ENCODE assay signal across 12 cellular contexts in the genomic region with DNA sequence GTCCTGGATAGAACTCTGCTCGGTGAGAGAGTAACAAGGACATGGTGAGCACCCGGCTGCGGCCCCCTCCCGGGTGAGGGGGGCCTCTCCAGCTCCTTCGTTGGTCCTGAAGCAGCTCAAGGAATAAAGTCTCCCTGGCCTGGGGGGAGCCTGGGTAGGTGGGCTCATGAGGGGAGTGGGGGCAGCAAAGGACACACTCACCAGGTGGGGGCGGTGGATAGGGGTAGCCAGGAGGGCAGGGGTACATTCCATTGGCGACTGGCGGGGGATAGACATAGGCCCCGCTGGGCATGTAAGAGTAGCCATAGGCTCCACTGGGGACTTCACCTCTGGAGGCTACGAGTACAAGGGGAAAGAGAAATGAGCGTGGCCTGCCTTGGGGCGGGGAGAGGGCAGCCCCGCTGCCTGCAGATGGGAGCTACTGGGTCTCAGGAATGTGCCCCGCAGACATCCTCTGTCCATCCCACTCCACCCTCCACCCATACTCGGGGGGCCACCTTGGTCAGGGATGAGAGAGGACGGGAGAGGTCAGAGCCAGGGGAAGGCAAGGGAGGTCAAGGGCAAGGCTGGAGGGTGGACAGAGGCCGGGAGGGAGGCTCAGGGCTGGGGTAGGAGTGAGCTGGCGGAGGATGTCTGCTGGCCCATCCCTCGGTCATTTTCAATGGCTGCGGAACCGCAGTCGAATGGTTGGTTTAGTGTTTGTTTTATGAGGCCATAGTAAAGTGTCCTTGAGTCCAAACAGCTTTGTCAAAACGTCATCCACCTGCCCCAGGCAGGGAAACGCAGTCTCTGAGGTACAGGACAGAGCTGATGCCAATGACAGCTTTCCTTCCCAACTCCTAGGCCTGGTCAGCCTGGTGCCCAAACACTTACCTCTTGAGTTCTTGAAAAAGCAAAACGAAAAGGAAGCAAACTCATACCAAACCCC. TPM values are rescaled to one million over a fixed set of nuclear protein-coding genes. Genes with fewer than 3 reads are reported as not detected.
DNase-seq lines count a peak whose midpoint lies in the region; ATAC-seq, FAIRE-seq and TF ChIP-seq lines count a peak whose summit lies in the region.
"Had no signal": no experiment of that assay in that cellular context is flagged by ENCODE, and none has a peak within 500 bp of the region (broad histone marks: within the 10 kb centered on the region; RNA-seq: fewer than 3 reads in every experiment).

No MANE protein-coding gene starts in this region.

- no peak for TF ChIP-seq CTCF in activated CD8-positive, alpha-beta T cell treated with anti-CD3 and anti-CD28 coated beads for 36 hours (IDR thresholded peaks at IDR 0.05)
- no peak for TF ChIP-seq CTCF in HepG2 (CRISPR knock-in tag; IDR thresholded peaks at IDR 0.05)

- no peaks in the 10 kb centered on the region for H3K79me2 ChIP-seq in HepG2 (ENCODE audit: insufficient read depth, low read length)

- H3K9me3 Mint-ChIP-seq in activated naive CD4-positive, alpha-beta T cell treated with anti-CD3 and anti-CD28 coated beads for 36 hours, result no peaks in the 10 kb centered on the region
- H3K9me3 Mint-ChIP-seq in activated CD8-positive, alpha-beta T cell treated with anti-CD3 and anti-CD28 coated beads for 36 hours, result no peaks in the 10 kb centered on the region
- H3K9me3 Mint-ChIP-seq: activated T-helper 2 cell treated with anti-CD3 and anti-CD28 coated beads, Interferon-gamma antibody, Interleukin-2, Interleukin-4, amounts not matched to agents 10 μg/mL and 5 μg/mL and 100 μg/mL, durations not matched to agents 14 hours and 24 hours and 36 hours had no signal

- DNase-seq in activated naive CD4-positive, alpha-beta T cell treated with anti-CD3 and anti-CD28 coated beads for 36 hours, result no peak
- DNase-seq in activated naive CD4-positive, alpha-beta T cell treated with Interleukin-2 at 50 U/mL for 16 hours, result no peak
- DNase-seq in activated CD8-positive, alpha-beta T cell treated with anti-CD3 and anti-CD28 coated beads for 36 hours, result no peak
- DNase-seq in HepG2 (ENCODE audit: low spot score) (no peak), HK-2 (ENCODE audit: unreplicated experiment) (no peak), sciatic nerve (ENCODE audit: low spot score) (no peak)

- no peaks in the 10 kb centered on the region for H3K27me3 Mint-ChIP-seq in activated naive CD4-positive, alpha-beta T cell treated with anti-CD3 and anti-CD28 coated beads for 36 hours (ENCODE audit: low read depth)
- H3K27me3 Mint-ChIP-seq in activated CD8-positive, alpha-beta T cell treated with anti-CD3 and anti-CD28 coated beads for 36 hours, result no peaks in the 10 kb centered on the region

- TF ChIP-seq EP300 in HepG2 (IDR thresholded peaks at IDR 0.05; ENCODE audit: low read depth in 2 of 2, low read length in 2 of 2), result no peak
- TF ChIP-seq EP300 in HepG2 (CRISPR knock-in tag; IDR thresholded peaks at IDR 0.05; ENCODE audit: borderline replicate concordance), result no peak

- 75% methylated on average over 24 of the region's 25 CpGs for WGBS in HepG2 (ENCODE audit: low lambda C conversion rate)

- peaks cover 70% of the 10 kb centered on the region for H3K4me1 ChIP-seq in HepG2 (ENCODE audit: insufficient read depth, low read length)

- POLR2A ChIA-PET in activated CD8-positive, alpha-beta T cell treated with anti-CD3 and anti-CD28 coated beads for 36 hours (lab: Charles Lee), result interaction anchor here (0.8 to 2.5 kb wide), 5 partner anchors 21 to 72 kb away, joined by 3 to 7 read pairs (median 5); no protein-coding TSS in a partner anchor
- POLR2A ChIA-PET in HepG2 (lab: Yijun Ruan, JAX), result interaction anchor here (0.7 to 7.7 kb wide), 25 partner anchors 8 to 156 kb away, joined by 3 to 229 read pairs (median 8); a partner anchor contains a TSS

- peak overlapping the region; percentile 36; the same call in 1 of the 2 replicates for H3K9ac ChIP-seq in HepG2 (ENCODE audit: insufficient read depth, low read depth, low read length)

- H3K27ac ChIP-seq in HepG2 (ENCODE audit: extremely low read length, insufficient read depth, low read length), result peak overlapping the region; percentile 69
- peak overlapping the region; percentile 59 for H3K27ac ChIP-seq in temporal lobe (ENCODE audit: low read depth, low read length)

- ATAC-seq in activated CD8-positive, alpha-beta T cell treated with anti-CD3 and anti-CD28 coated beads for 36 hours, result no peak
- no peak for ATAC-seq in HepG2
- ATAC-seq in sciatic nerve, result no peak
- ATAC-seq in HG03045 (IDR thresholded peaks at IDR 0.05; ENCODE audit: unreplicated experiment), result no peak

- no TSS peak for BruUV-seq in HepG2 (replicated peaks; lab: Mats Ljungman, UMichigan)

- peaks cover 9 to 34% of the 10 kb centered on the region in 2 experiments for H3K36me3 ChIP-seq in HepG2 (replicated peaks in 1 of 2; ENCODE audit: control insufficient read depth in 1 of 2, insufficient read depth in 2 of 2, low read length in 2 of 2)

- no peaks in the 10 kb centered on the region for H3K27me3 ChIP-seq in HepG2 (ENCODE audit: control insufficient read depth in 1 of 2, insufficient read depth in 2 of 2, low read length in 2 of 2)
- H3K27me3 ChIP-seq: tibial artery had no signal

- FAIRE-seq in HepG2 (lab: Jason Lieb, UNC), result no peak
- FAIRE-seq: frontal cortex had no signal

- no peaks in the 10 kb centered on the region for H3K9me3 ChIP-seq in HepG2 (ENCODE audit: low read length)
- H3K9me3 ChIP-seq: tibial artery had no signal

- intact Hi-C loops in activated naive CD4-positive, alpha-beta T cell treated with anti-CD3 and anti-CD28 coated beads for 36 hours (cut with micrococcal nuclease), result no loop called here
- intact Hi-C loops in activated CD8-positive, alpha-beta T cell treated with anti-CD3 and anti-CD28 coated beads for 36 hours (cut with micrococcal nuclease), result no loop called here
- intact Hi-C loops in HepG2 (cut with micrococcal nuclease; ENCODE audit: unreplicated experiment), result no loop called here
- intact Hi-C loops in sciatic nerve (cut with DNase I), result no loop called here

- CTCF ChIA-PET in activated naive CD4-positive, alpha-beta T cell treated with anti-CD3 and anti-CD28 coated beads for 36 hours (lab: Charles Lee), result interaction anchor here (0.5 to 4.9 kb wide), 20 partner anchors 7 to 158 kb away, joined by 3 to 32 read pairs (median 5); a partner anchor contains a TSS
- CTCF ChIA-PET in activated CD8-positive, alpha-beta T cell treated with anti-CD3 and anti-CD28 coated beads for 36 hours (lab: Charles Lee), result interaction anchor here (0.6 to 8.5 kb wide), 23 partner anchors 8 to 100 kb away, joined by 3 to 105 read pairs (median 5); a partner anchor contains a TSS
- CTCF ChIA-PET in HepG2 (lab: Yijun Ruan, JAX; ENCODE audit: low intra/inter-chr PET ratio, low total read pairs), result interaction anchor here (1.2 to 1.9 kb wide), 3 partner anchors 18 to 28 kb away, joined by 3 to 6 read pairs (median 4); no protein-coding TSS in a partner anchor

- H3K4me3 ChIP-seq in HepG2 (replicated peaks in 1 of 3; ENCODE audit: insufficient read depth in 1 of 3, low read depth in 2 of 3, low read length in 3 of 3), result peak overlapping the region in 1 of 3 experiments; percentile 22; a peak in 2 of 6 replicates
- H3K4me3 ChIP-seq: tibial artery had no signal

- peak overlapping the region; percentile 41 for H3K4me2 ChIP-seq in HepG2 (ENCODE audit: low read depth, low read length)

- H3K4me1 Mint-ChIP-seq in activated naive CD4-positive, alpha-beta T cell treated with anti-CD3 and anti-CD28 coated beads for 36 hours (ENCODE audit: low read depth), result peaks cover 19% of the 10 kb centered on the region
- H3K4me1 Mint-ChIP-seq in activated CD8-positive, alpha-beta T cell treated with anti-CD3 and anti-CD28 coated beads for 36 hours (ENCODE audit: low read depth), result peaks cover 24% of the 10 kb centered on the region

- no peak for TF ChIP-seq RAD21 in HepG2 (CRISPR knock-in tag; IDR thresholded peaks at IDR 0.05)

- no peak overlapping the region for H2AFZ ChIP-seq in HepG2 (ENCODE audit: low read length)

- no peak for TF ChIP-seq POLR2A in HepG2 (IDR thresholded peaks at IDR 0.05; ENCODE audit: insufficient read depth in 1 of 2, low read depth in 2 of 2, low read length in 2 of 2)

- H4K20me1 ChIP-seq in HepG2 (ENCODE audit: insufficient read depth, low read length), result 0 out of 2 replicates have a peak, but pooled peaks cover 2% of the 10 kb centered on the region

- H3K27ac Mint-ChIP-seq in activated naive CD4-positive, alpha-beta T cell treated with anti-CD3 and anti-CD28 coated beads for 36 hours, result peak overlapping the region; percentile 76
- H3K27ac Mint-ChIP-seq in activated CD8-positive, alpha-beta T cell treated with anti-CD3 and anti-CD28 coated beads for 36 hours, result peak overlapping the region; percentile 55
- H3K27ac Mint-ChIP-seq: activated T-helper 2 cell treated with anti-CD3 and anti-CD28 coated beads, Interferon-gamma antibody, Interleukin-2, Interleukin-4, amounts not matched to agents 10 μg/mL and 5 μg/mL and 100 μg/mL, durations not matched to agents 14 hours and 24 hours and 36 hours had no signal

- H3K36me3 Mint-ChIP-seq in activated naive CD4-positive, alpha-beta T cell treated with anti-CD3 and anti-CD28 coated beads for 36 hours (ENCODE audit: low read depth), result peaks cover 11% of the 10 kb centered on the region
- peaks cover 17% of the 10 kb centered on the region for H3K36me3 Mint-ChIP-seq in activated CD8-positive, alpha-beta T cell treated with anti-CD3 and anti-CD28 coated beads for 36 hours (ENCODE audit: low read depth)

- in situ Hi-C loops in HepG2 (cut with HindIII; ENCODE audit: extremely low pct_ligation_motif_present, low pct_unique_long_range_greater_than_20kb), result no loop called here

- no peak overlapping the region for H3K4me3 Mint-ChIP-seq in activated naive CD4-positive, alpha-beta T cell treated with anti-CD3 and anti-CD28 coated beads for 36 hours
- no peak overlapping the region for H3K4me3 Mint-ChIP-seq in activated CD8-positive, alpha-beta T cell treated with anti-CD3 and anti-CD28 coated beads for 36 hours

RNA-seq across cellular contexts. Expression of a gene that starts 3.7 kb away (rescaled TPM):
- total RNA-seq in activated naive CD4-positive, alpha-beta T cell treated with anti-CD3 and anti-CD28 coated beads for 36 hours, result 10 to 100 TPM; 98.5 to 99.1 TPM
- 100 to 1,000 TPM; 136 to 144 TPM for total RNA-seq in activated CD8-positive, alpha-beta T cell treated with anti-CD3 and anti-CD28 coated beads for 36 hours
- total RNA-seq in HepG2 (2016; rRNA removed; fragmentation: Illumina TruSeq; extraction: Trizol) (27.2 and 42.7 TPM in 2 replicates), temporal lobe (1.2 TPM), sciatic nerve (30.9 TPM)
- total RNA-seq in HepG2 (2016; cell fraction: cytosol; rRNA removed; fragmentation: Illumina TruSeq; extraction: Trizol; ENCODE audit: low read depth), result 14.5 and 15.7 TPM in 2 replicates
- 22.9 and 43.4 TPM in 2 replicates for total RNA-seq in HepG2 (2016; cell fraction: insoluble cytoplasmic fraction; rRNA removed; fragmentation: Illumina TruSeq; extraction: Trizol)
- 23.8 and 27.2 TPM in 2 replicates for total RNA-seq in HepG2 (2016; cell fraction: membrane; rRNA removed; fragmentation: Illumina TruSeq; extraction: Trizol)
- total RNA-seq in HepG2 (2016; cell fraction: nucleus; rRNA removed; fragmentation: Illumina TruSeq; extraction: Trizol), result 38.7 and 48.5 TPM in 2 replicates
- 29.7 and 40.0 TPM in 2 replicates for polyA plus RNA-seq in HepG2 (2011; rRNA removed)
- 7.5 and 12.9 TPM in 2 replicates for polyA plus RNA-seq in HepG2 (2011; cell fraction: cytosol; rRNA removed)
- 244 and 327 TPM in 2 replicates for polyA plus RNA-seq in HepG2 (2011; cell fraction: nucleus; rRNA removed)
- polyA plus RNA-seq in HepG2 (2012), result 21.7 and 27.3 TPM in 2 replicates
- polyA plus RNA-seq in HepG2 (2016; cell fraction: cytosol; fragmentation: Illumina TruSeq; extraction: Trizol; ENCODE audit: low read depth), result 6.0 and 6.9 TPM in 2 replicates
- 21.6 and 29.9 TPM in 2 replicates for polyA plus RNA-seq in HepG2 (2016; cell fraction: insoluble cytoplasmic fraction; fragmentation: Illumina TruSeq; extraction: Trizol; ENCODE audit: low read depth)
- 17.3 and 18.9 TPM in 2 replicates for polyA plus RNA-seq in HepG2 (2016; cell fraction: membrane; fragmentation: Illumina TruSeq; extraction: Trizol; ENCODE audit: low read depth)
- 126 and 127 TPM in 2 replicates for polyA plus RNA-seq in HepG2 (2016; cell fraction: nucleus; fragmentation: Illumina TruSeq; extraction: Trizol; ENCODE audit: insufficient read depth, low read depth)
- 76.6 and 82.7 TPM in 2 replicates for polyA minus RNA-seq in HepG2 (2011; rRNA and poly(A)+ RNA removed; ENCODE audit: low replicate concordance)
- polyA minus RNA-seq in HepG2 (2011; cell fraction: cytosol; rRNA and poly(A)+ RNA removed), result 20.3 and 24.5 TPM in 2 replicates
- 59.1 and 68.5 TPM in 2 replicates for polyA minus RNA-seq in HepG2 (2011; cell fraction: nucleus; rRNA and poly(A)+ RNA removed)
- total RNA-seq: RPMI7951 had no signal

RNA-seq across cellular contexts. Expression of a gene that starts 7.3 kb away (rescaled TPM):
- 10 to 100 TPM; 65.0 to 68.7 TPM for total RNA-seq in activated naive CD4-positive, alpha-beta T cell treated with anti-CD3 and anti-CD28 coated beads for 36 hours
- 10 to 100 TPM; 54.4 to 58.5 TPM for total RNA-seq in activated CD8-positive, alpha-beta T cell treated with anti-CD3 and anti-CD28 coated beads for 36 hours
- total RNA-seq in HepG2 (2016; rRNA removed; fragmentation: Illumina TruSeq; extraction: Trizol), result 28.2 and 29.2 TPM in 2 replicates
- total RNA-seq in HepG2 (2016; cell fraction: cytosol; rRNA removed; fragmentation: Illumina TruSeq; extraction: Trizol; ENCODE audit: low read depth), result 15.4 and 19.3 TPM in 2 replicates
- total RNA-seq in HepG2 (2016; cell fraction: insoluble cytoplasmic fraction; rRNA removed; fragmentation: Illumina TruSeq; extraction: Trizol), result 23.5 and 33.2 TPM in 2 replicates
- total RNA-seq in HepG2 (2016; cell fraction: membrane; rRNA removed; fragmentation: Illumina TruSeq; extraction: Trizol), result 22.1 and 25.3 TPM in 2 replicates
- total RNA-seq in HepG2 (2016; cell fraction: nucleus; rRNA removed; fragmentation: Illumina TruSeq; extraction: Trizol), result 17.9 and 23.5 TPM in 2 replicates
- polyA plus RNA-seq in HepG2 (2011; rRNA removed), result 29.5 and 34.6 TPM in 2 replicates
- polyA plus RNA-seq in HepG2 (2011; cell fraction: cytosol; rRNA removed), result 24.9 and 26.1 TPM in 2 replicates
- polyA plus RNA-seq in HepG2 (2011; cell fraction: nucleus; rRNA removed), result 77.1 and 77.4 TPM in 2 replicates
- 95.2 and 97.1 TPM in 2 replicates for polyA plus RNA-seq in HepG2 (2012)
- polyA plus RNA-seq in HepG2 (2016; cell fraction: cytosol; fragmentation: Illumina TruSeq; extraction: Trizol; ENCODE audit: low read depth), result 14.4 and 17.2 TPM in 2 replicates
- 51.6 and 76.7 TPM in 2 replicates for polyA plus RNA-seq in HepG2 (2016; cell fraction: insoluble cytoplasmic fraction; fragmentation: Illumina TruSeq; extraction: Trizol; ENCODE audit: low read depth)
- 27.3 and 29.7 TPM in 2 replicates for polyA plus RNA-seq in HepG2 (2016; cell fraction: membrane; fragmentation: Illumina TruSeq; extraction: Trizol; ENCODE audit: low read depth)
- polyA plus RNA-seq in HepG2 (2016; cell fraction: nucleus; fragmentation: Illumina TruSeq; extraction: Trizol; ENCODE audit: insufficient read depth, low read depth), result 87.1 and 89.4 TPM in 2 replicates
- 39.8 and 42.3 TPM in 2 replicates for polyA minus RNA-seq in HepG2 (2011; rRNA and poly(A)+ RNA removed; ENCODE audit: low replicate concordance)
- polyA minus RNA-seq in HepG2 (2011; cell fraction: cytosol; rRNA and poly(A)+ RNA removed), result 35.5 and 39.9 TPM in 2 replicates
- 30.1 and 38.2 TPM in 2 replicates for polyA minus RNA-seq in HepG2 (2011; cell fraction: nucleus; rRNA and poly(A)+ RNA removed)
- total RNA-seq in temporal lobe, result 38.1 TPM
- total RNA-seq in sciatic nerve, result 156 TPM

RNA-seq across cellular contexts. Expression of a gene that starts 30.5 kb away (rescaled TPM):
- 1 to 10 TPM; 8.1 to 9.6 TPM for total RNA-seq in activated naive CD4-positive, alpha-beta T cell treated with anti-CD3 and anti-CD28 coated beads for 36 hours
- 10 to 100 TPM; 16.6 to 16.8 TPM for total RNA-seq in activated CD8-positive, alpha-beta T cell treated with anti-CD3 and anti-CD28 coated beads for 36 hours
- total RNA-seq in HepG2 (2016; rRNA removed; fragmentation: Illumina TruSeq; extraction: Trizol) (59.7 and 82.0 TPM in 2 replicates), temporal lobe (11.1 TPM), sciatic nerve (50.7 TPM)
- total RNA-seq in HepG2 (2016; cell fraction: cytosol; rRNA removed; fragmentation: Illumina TruSeq; extraction: Trizol; ENCODE audit: low read depth), result 24.8 and 27.6 TPM in 2 replicates
- 52.0 and 87.1 TPM in 2 replicates for total RNA-seq in HepG2 (2016; cell fraction: insoluble cytoplasmic fraction; rRNA removed; fragmentation: Illumina TruSeq; extraction: Trizol)
- 34.8 and 37.7 TPM in 2 replicates for total RNA-seq in HepG2 (2016; cell fraction: membrane; rRNA removed; fragmentation: Illumina TruSeq; extraction: Trizol)
- total RNA-seq in HepG2 (2016; cell fraction: nucleus; rRNA removed; fragmentation: Illumina TruSeq; extraction: Trizol), result 65.7 and 73.6 TPM in 2 replicates
- polyA plus RNA-seq in HepG2 (2011; rRNA removed), result 33.5 and 45.8 TPM in 2 replicates
- 29.2 and 33.8 TPM in 2 replicates for polyA plus RNA-seq in HepG2 (2011; cell fraction: cytosol; rRNA removed)
- 126 and 158 TPM in 2 replicates for polyA plus RNA-seq in HepG2 (2011; cell fraction: nucleus; rRNA removed)
- 46.3 and 58.3 TPM in 2 replicates for polyA plus RNA-seq in HepG2 (2012)
- 11.8 and 13.6 TPM in 2 replicates for polyA plus RNA-seq in HepG2 (2016; cell fraction: cytosol; fragmentation: Illumina TruSeq; extraction: Trizol; ENCODE audit: low read depth)
- polyA plus RNA-seq in HepG2 (2016; cell fraction: insoluble cytoplasmic fraction; fragmentation: Illumina TruSeq; extraction: Trizol; ENCODE audit: low read depth), result 67.4 and 93.5 TPM in 2 replicates
- polyA plus RNA-seq in HepG2 (2016; cell fraction: membrane; fragmentation: Illumina TruSeq; extraction: Trizol; ENCODE audit: low read depth), result 24.7 and 30.6 TPM in 2 replicates
- 129 and 138 TPM in 2 replicates for polyA plus RNA-seq in HepG2 (2016; cell fraction: nucleus; fragmentation: Illumina TruSeq; extraction: Trizol; ENCODE audit: insufficient read depth, low read depth)
- polyA minus RNA-seq in HepG2 (2011; rRNA and poly(A)+ RNA removed; ENCODE audit: low replicate concordance), result 24.4 and 64.0 TPM in 2 replicates
- 30.4 and 41.4 TPM in 2 replicates for polyA minus RNA-seq in HepG2 (2011; cell fraction: cytosol; rRNA and poly(A)+ RNA removed)
- polyA minus RNA-seq in HepG2 (2011; cell fraction: nucleus; rRNA and poly(A)+ RNA removed), result 31.9 and 40.8 TPM in 2 replicates

RNA-seq across cellular contexts. Expression of a gene that starts 48.9 kb away (rescaled TPM):
- 10 to 100 TPM; 24.5 to 25.5 TPM for total RNA-seq in activated naive CD4-positive, alpha-beta T cell treated with anti-CD3 and anti-CD28 coated beads for 36 hours
- total RNA-seq in activated CD8-positive, alpha-beta T cell treated with anti-CD3 and anti-CD28 coated beads for 36 hours, result 10 to 100 TPM; 37.1 to 42.2 TPM
- total RNA-seq in HepG2 (2016; rRNA removed; fragmentation: Illumina TruSeq; extraction: Trizol), result 22.4 and 24.6 TPM in 2 replicates
- total RNA-seq in HepG2 (2016; cell fraction: cytosol; rRNA removed; fragmentation: Illumina TruSeq; extraction: Trizol; ENCODE audit: low read depth), result 3.6 and 3.8 TPM in 2 replicates
- 23.0 and 23.6 TPM in 2 replicates for total RNA-seq in HepG2 (2016; cell fraction: insoluble cytoplasmic fraction; rRNA removed; fragmentation: Illumina TruSeq; extraction: Trizol)
- total RNA-seq in HepG2 (2016; cell fraction: membrane; rRNA removed; fragmentation: Illumina TruSeq; extraction: Trizol), result 8.9 and 9.0 TPM in 2 replicates
- 11.5 and 14.9 TPM in 2 replicates for total RNA-seq in HepG2 (2016; cell fraction: nucleus; rRNA removed; fragmentation: Illumina TruSeq; extraction: Trizol)
- 10.3 and 15.2 TPM in 2 replicates for polyA plus RNA-seq in HepG2 (2011; rRNA removed)
- polyA plus RNA-seq in HepG2 (2011; cell fraction: cytosol; rRNA removed), result 10.5 and 11.9 TPM in 2 replicates
- 14.3 and 15.6 TPM in 2 replicates for polyA plus RNA-seq in HepG2 (2011; cell fraction: nucleus; rRNA removed)
- 9.0 and 10.3 TPM in 2 replicates for polyA plus RNA-seq in HepG2 (2012)
- polyA plus RNA-seq in HepG2 (2016; cell fraction: cytosol; fragmentation: Illumina TruSeq; extraction: Trizol; ENCODE audit: low read depth), result 2.4 and 2.5 TPM in 2 replicates
- polyA plus RNA-seq in HepG2 (2016; cell fraction: insoluble cytoplasmic fraction; fragmentation: Illumina TruSeq; extraction: Trizol; ENCODE audit: low read depth), result 18.6 and 20.0 TPM in 2 replicates
- polyA plus RNA-seq in HepG2 (2016; cell fraction: membrane; fragmentation: Illumina TruSeq; extraction: Trizol; ENCODE audit: low read depth), result 5.1 and 5.7 TPM in 2 replicates
- polyA plus RNA-seq in HepG2 (2016; cell fraction: nucleus; fragmentation: Illumina TruSeq; extraction: Trizol; ENCODE audit: insufficient read depth, low read depth), result 31.5 and 31.7 TPM in 2 replicates
- 13.4 and 15.0 TPM in 2 replicates for polyA minus RNA-seq in HepG2 (2011; rRNA and poly(A)+ RNA removed; ENCODE audit: low replicate concordance)
- 8.8 and 8.9 TPM in 2 replicates for polyA minus RNA-seq in HepG2 (2011; cell fraction: cytosol; rRNA and poly(A)+ RNA removed)
- 4.0 and 5.3 TPM in 2 replicates for polyA minus RNA-seq in HepG2 (2011; cell fraction: nucleus; rRNA and poly(A)+ RNA removed)
- total RNA-seq in temporal lobe, result 6.1 TPM
- 24.7 TPM for total RNA-seq in sciatic nerve

RNA-seq across cellular contexts. Expression of a gene that starts 56.8 kb away (rescaled TPM):
- total RNA-seq in activated naive CD4-positive, alpha-beta T cell treated with anti-CD3 and anti-CD28 coated beads for 36 hours, result 100 to 1,000 TPM; 109 to 117 TPM
- total RNA-seq in activated CD8-positive, alpha-beta T cell treated with anti-CD3 and anti-CD28 coated beads for 36 hours, result 100 to 1,000 TPM; 117 to 126 TPM
- 88.8 and 125 TPM in 2 replicates for total RNA-seq in HepG2 (2016; rRNA removed; fragmentation: Illumina TruSeq; extraction: Trizol)
- 53.2 and 53.6 TPM in 2 replicates for total RNA-seq in HepG2 (2016; cell fraction: cytosol; rRNA removed; fragmentation: Illumina TruSeq; extraction: Trizol; ENCODE audit: low read depth)
- 73.5 and 128 TPM in 2 replicates for total RNA-seq in HepG2 (2016; cell fraction: insoluble cytoplasmic fraction; rRNA removed; fragmentation: Illumina TruSeq; extraction: Trizol)
- total RNA-seq in HepG2 (2016; cell fraction: membrane; rRNA removed; fragmentation: Illumina TruSeq; extraction: Trizol), result 62.4 and 67.5 TPM in 2 replicates
- total RNA-seq in HepG2 (2016; cell fraction: nucleus; rRNA removed; fragmentation: Illumina TruSeq; extraction: Trizol), result 71.0 and 89.4 TPM in 2 replicates
- polyA plus RNA-seq in HepG2 (2011; rRNA removed), result 83.7 and 91.0 TPM in 2 replicates
- 36.5 and 58.7 TPM in 2 replicates for polyA plus RNA-seq in HepG2 (2011; cell fraction: cytosol; rRNA removed)
- polyA plus RNA-seq in HepG2 (2011; cell fraction: nucleus; rRNA removed), result 354 and 357 TPM in 2 replicates
- polyA plus RNA-seq in HepG2 (2012), result 56.1 and 67.2 TPM in 2 replicates
- 36.0 and 42.4 TPM in 2 replicates for polyA plus RNA-seq in HepG2 (2016; cell fraction: cytosol; fragmentation: Illumina TruSeq; extraction: Trizol; ENCODE audit: low read depth)
- 69.7 and 88.6 TPM in 2 replicates for polyA plus RNA-seq in HepG2 (2016; cell fraction: insoluble cytoplasmic fraction; fragmentation: Illumina TruSeq; extraction: Trizol; ENCODE audit: low read depth)
- 48.5 and 49.3 TPM in 2 replicates for polyA plus RNA-seq in HepG2 (2016; cell fraction: membrane; fragmentation: Illumina TruSeq; extraction: Trizol; ENCODE audit: low read depth)
- 191 and 212 TPM in 2 replicates for polyA plus RNA-seq in HepG2 (2016; cell fraction: nucleus; fragmentation: Illumina TruSeq; extraction: Trizol; ENCODE audit: insufficient read depth, low read depth)
- 110 and 142 TPM in 2 replicates for polyA minus RNA-seq in HepG2 (2011; rRNA and poly(A)+ RNA removed; ENCODE audit: low replicate concordance)
- 44.8 and 58.7 TPM in 2 replicates for polyA minus RNA-seq in HepG2 (2011; cell fraction: cytosol; rRNA and poly(A)+ RNA removed)
- 57.4 and 57.8 TPM in 2 replicates for polyA minus RNA-seq in HepG2 (2011; cell fraction: nucleus; rRNA and poly(A)+ RNA removed)
- total RNA-seq in temporal lobe, result 23.1 TPM
- 73.6 TPM for total RNA-seq in sciatic nerve
